23 cellular contexts compared by ENCODE assay signal in genomic region chr13:113782472-113782871, GRCh38.
"Had no signal": no experiment of that assay in that cellular context is flagged by ENCODE, and none has a peak within 500 bp of the region (broad histone marks: within the 10 kb centered on the region; RNA-seq: fewer than 3 reads in every experiment).

No MANE protein-coding gene starts in this region.

- H3K4me3 ChIP-seq: breast epithelium had no signal

- H3K4me1 ChIP-seq: breast epithelium had no signal

- H3K36me3 ChIP-seq: breast epithelium had no signal

- H3K27ac ChIP-seq: breast epithelium, KMS-11 had no signal

- ATAC-seq: activated CD8-positive, alpha-beta memory T cell treated with anti-CD3 and anti-CD28 coated beads, Interleukin-2, amount 10 ng/mL, durations not matched to agents 7 days and 5 days; activated T-cell treated with anti-CD3 and anti-CD28 coated beads, Interleukin-2, amount 50 U/mL, for 4 hours; PC-3; T-helper 17 cell had no signal

- H3K9me3 ChIP-seq: breast epithelium had no signal

- DNase-seq: activated B cell treated with CpG ODN at 0.5 μM for 24 hours; activated CD4-positive, alpha-beta T cell treated with anti-CD3 and anti-CD28 coated beads for 1 hour; activated CD4-positive, alpha-beta T cell treated with anti-CD3 and anti-CD28 coated beads, Interleukin-2, amount 10 ng/mL, durations not matched to agents 24 days and 14 days; activated CD4-positive, alpha-beta T cell treated with anti-CD3 and anti-CD28 coated beads, Interleukin-2, amount 50 U/mL, for 48 hours; activated CD8-positive, alpha-beta memory T cell treated with anti-CD3 and anti-CD28 coated beads, Interleukin-2, amount 10 ng/mL, durations not matched to agents 7 days and 5 days; activated gamma-delta T cell treated with Interleukin-2 at 50 U/mL for 16 hours; activated naive CD4-positive, alpha-beta T cell treated with anti-CD3 and anti-CD28 coated beads, Interleukin-2, amount 10 ng/mL, durations not matched to agents 7 days and 5 days; activated naive CD8-positive, alpha-beta T cell treated with anti-CD3 and anti-CD28 coated beads for 36 hours; activated T-cell treated with anti-CD3 and anti-CD28 coated beads, Interleukin-2, amount 50 U/mL, for 4 hours; central memory CD4-positive, alpha-beta T cell; NCI-H1092; NCI-H1417; NCI-H2029; NCI-H345; NCI-H510A treated with DMSO at 0.1 percent for 48 hours; NCI-H69; NK-92 treated with Interleukin-12 subunit alpha and Interleukin-12 subunit beta, amount 100 ng/mL, for 24 hours; PC-3; SIG-M5; T-helper 17 cell; T1000 had no signal
